30 cellular contexts compared by ENCODE assay signal in the genomic region with DNA sequence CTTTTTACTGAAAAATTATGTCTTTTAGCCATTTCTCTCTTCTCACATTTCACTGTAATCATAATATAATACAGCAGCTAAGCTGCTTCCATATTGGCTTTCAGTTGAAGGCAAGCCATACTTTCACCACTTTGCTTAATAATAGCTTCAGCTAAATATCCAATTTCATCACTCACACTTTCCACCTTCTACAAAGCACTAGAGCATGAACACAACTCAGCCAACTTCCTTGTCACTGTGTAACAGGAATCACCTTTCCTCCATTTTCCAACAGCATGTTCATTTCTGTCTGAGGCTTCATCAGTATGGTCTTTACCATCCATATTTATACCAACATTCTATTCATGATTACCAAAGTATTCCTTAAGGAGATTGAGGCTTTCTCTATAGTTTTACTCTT.
"Had no signal": no experiment of that assay in that cellular context is flagged by ENCODE, and none has a peak within 500 bp of the region (broad histone marks: within the 10 kb centered on the region; RNA-seq: fewer than 3 reads in every experiment).

No MANE protein-coding gene starts in this region.

- H3K4me3 Mint-ChIP-seq: activated CD4-positive, alpha-beta memory T cell treated with anti-CD3 and anti-CD28 coated beads for 36 hours; activated CD4-positive, alpha-beta T cell treated with anti-CD3 and anti-CD28 coated beads for 36 hours; activated CD4-positive, alpha-beta T cell treated with anti-CD3 and anti-CD28 coated beads, Interleukin-2, amount 10 ng/mL, durations not matched to agents 24 days and 14 days; activated CD8-positive, alpha-beta memory T cell treated with anti-CD3 and anti-CD28 coated beads, Interleukin-2, amount 10 ng/mL, durations not matched to agents 7 days and 5 days; activated CD8-positive, alpha-beta T cell treated with anti-CD3 and anti-CD28 coated beads, Interleukin-2, amount 10 ng/mL, durations not matched to agents 7 days and 5 days; activated naive CD4-positive, alpha-beta T cell treated with anti-CD3 and anti-CD28 coated beads for 36 hours; activated naive CD4-positive, alpha-beta T cell treated with anti-CD3 and anti-CD28 coated beads, Interleukin-2, amount 50 U/mL, for 24 hours; activated naive CD8-positive, alpha-beta T cell treated with anti-CD3 and anti-CD28 coated beads for 36 hours; activated naive CD8-positive, alpha-beta T cell treated with anti-CD3 and anti-CD28 coated beads, Interleukin-2, amount 50 U/mL, for 24 hours; activated T-helper 1 cell treated with anti-CD3 and anti-CD28 coated beads, Interleukin-12 subunit alpha, Interleukin-12 subunit beta, Interleukin-2, Interleukin-4 antibody, amounts not matched to agents 30 ng/mL and 10 ng/mL and 1 ng/mL, durations not matched to agents 14 hours and 24 hours and 36 hours; brain; endodermal cell; T-helper 17 cell; T-helper 2 cell treated with Interferon-gamma antibody and Interleukin-4, amounts not matched to agents 5 μg/mL and 100 μg/mL, for 36 hours had no signal

- H3K27me3 Mint-ChIP-seq: activated CD4-positive, alpha-beta memory T cell treated with anti-CD3 and anti-CD28 coated beads for 36 hours; activated CD4-positive, alpha-beta T cell treated with anti-CD3 and anti-CD28 coated beads for 36 hours; activated CD4-positive, alpha-beta T cell treated with anti-CD3 and anti-CD28 coated beads, Interleukin-2, amount 10 ng/mL, durations not matched to agents 24 days and 14 days; activated CD8-positive, alpha-beta memory T cell treated with anti-CD3 and anti-CD28 coated beads, Interleukin-2, amount 10 ng/mL, durations not matched to agents 7 days and 5 days; activated naive CD4-positive, alpha-beta T cell treated with anti-CD3 and anti-CD28 coated beads, Interleukin-2, amount 50 U/mL, for 24 hours; activated naive CD8-positive, alpha-beta T cell treated with anti-CD3 and anti-CD28 coated beads for 36 hours; activated naive CD8-positive, alpha-beta T cell treated with anti-CD3 and anti-CD28 coated beads, Interleukin-2, amount 50 U/mL, for 24 hours; brain; T-helper 17 cell had no signal

- H3K4me1 Mint-ChIP-seq: activated CD4-positive, alpha-beta T cell treated with anti-CD3 and anti-CD28 coated beads for 36 hours; activated CD4-positive, alpha-beta T cell treated with anti-CD3 and anti-CD28 coated beads, Interleukin-2, amount 10 ng/mL, durations not matched to agents 24 days and 14 days; activated CD8-positive, alpha-beta memory T cell treated with anti-CD3 and anti-CD28 coated beads, Interleukin-2, amount 10 ng/mL, durations not matched to agents 7 days and 5 days; activated naive CD4-positive, alpha-beta T cell treated with anti-CD3 and anti-CD28 coated beads, Interleukin-2, amount 50 U/mL, for 24 hours; activated naive CD8-positive, alpha-beta T cell treated with anti-CD3 and anti-CD28 coated beads for 36 hours; activated naive CD8-positive, alpha-beta T cell treated with anti-CD3 and anti-CD28 coated beads, Interleukin-2, amount 50 U/mL, for 24 hours; T-helper 17 cell had no signal

- H3K36me3 Mint-ChIP-seq: activated CD4-positive, alpha-beta memory T cell treated with anti-CD3 and anti-CD28 coated beads for 36 hours; activated CD8-positive, alpha-beta memory T cell treated with anti-CD3 and anti-CD28 coated beads, Interleukin-2, amount 10 ng/mL, durations not matched to agents 7 days and 5 days; activated naive CD4-positive, alpha-beta T cell treated with anti-CD3 and anti-CD28 coated beads, Interleukin-2, amount 50 U/mL, for 24 hours; activated naive CD8-positive, alpha-beta T cell treated with anti-CD3 and anti-CD28 coated beads for 36 hours had no signal

- DNase-seq: activated CD4-positive, alpha-beta memory T cell treated with anti-CD3 and anti-CD28 coated beads for 36 hours; activated CD4-positive, alpha-beta T cell treated with anti-CD3 and anti-CD28 coated beads for 36 hours; activated CD4-positive, alpha-beta T cell treated with anti-CD3 and anti-CD28 coated beads, Interleukin-2, amount 10 ng/mL, durations not matched to agents 24 days and 14 days; activated CD4-positive, CD25-positive, alpha-beta regulatory T cell; activated CD4-positive, CD25-positive, alpha-beta regulatory T cell treated with anti-CD3 and anti-CD28 coated beads, Interleukin-2, amount 50 U/mL, for 72 hours; activated CD8-positive, alpha-beta memory T cell treated with anti-CD3 and anti-CD28 coated beads, Interleukin-2, amount 10 ng/mL, durations not matched to agents 7 days and 5 days; activated CD8-positive, alpha-beta memory T cell treated with anti-CD3 and anti-CD28 coated beads, Interleukin-2, amount 50 U/mL, for 4 hours; activated CD8-positive, alpha-beta T cell treated with anti-CD3 and anti-CD28 coated beads, Interleukin-2, amount 10 ng/mL, durations not matched to agents 7 days and 5 days; activated effector memory CD4-positive, alpha-beta T cell treated with anti-CD3 and anti-CD28 coated beads, Interleukin-2, amount 50 U/mL, for 16 hours; activated naive CD4-positive, alpha-beta T cell treated with anti-CD3 and anti-CD28 coated beads for 36 hours; activated naive CD8-positive, alpha-beta T cell treated with anti-CD3 and anti-CD28 coated beads for 36 hours; activated naive CD8-positive, alpha-beta T cell treated with anti-CD3 and anti-CD28 coated beads, Interleukin-2, amount 50 U/mL, for 24 hours; activated T-cell treated with anti-CD3 and anti-CD28 coated beads, Interleukin-2, amount 50 U/mL, for 1 hour; activated T-cell treated with anti-CD3 and anti-CD28 coated beads, Interleukin-2, amount 50 U/mL, for 48 hours; adrenal gland; amygdala; aorta; central memory CD4-positive, alpha-beta T cell; cerebellar nuclear complex; colonic mucosa; effector memory CD4-positive, alpha-beta T cell; endodermal cell; foreskin fibroblast; head of caudate nucleus; T-helper 17 cell had no signal

- H3K27ac Mint-ChIP-seq: activated CD4-positive, alpha-beta memory T cell treated with anti-CD3 and anti-CD28 coated beads for 36 hours; activated CD4-positive, alpha-beta T cell treated with anti-CD3 and anti-CD28 coated beads for 36 hours; activated CD4-positive, alpha-beta T cell treated with anti-CD3 and anti-CD28 coated beads, Interleukin-2, amount 10 ng/mL, durations not matched to agents 24 days and 14 days; activated CD8-positive, alpha-beta memory T cell treated with anti-CD3 and anti-CD28 coated beads, Interleukin-2, amount 10 ng/mL, durations not matched to agents 7 days and 5 days; activated CD8-positive, alpha-beta T cell treated with anti-CD3 and anti-CD28 coated beads, Interleukin-2, amount 10 ng/mL, durations not matched to agents 7 days and 5 days; activated naive CD4-positive, alpha-beta T cell treated with anti-CD3 and anti-CD28 coated beads for 36 hours; activated naive CD4-positive, alpha-beta T cell treated with anti-CD3 and anti-CD28 coated beads, Interleukin-2, amount 50 U/mL, for 24 hours; activated naive CD8-positive, alpha-beta T cell treated with anti-CD3 and anti-CD28 coated beads for 36 hours; activated naive CD8-positive, alpha-beta T cell treated with anti-CD3 and anti-CD28 coated beads, Interleukin-2, amount 50 U/mL, for 24 hours; activated T-helper 1 cell treated with anti-CD3 and anti-CD28 coated beads, Interleukin-12 subunit alpha, Interleukin-12 subunit beta, Interleukin-2, Interleukin-4 antibody, amounts not matched to agents 30 ng/mL and 10 ng/mL and 1 ng/mL, durations not matched to agents 14 hours and 24 hours and 36 hours; activated T-helper 2 cell treated with anti-CD3 and anti-CD28 coated beads, Interferon-gamma antibody, Interleukin-2, Interleukin-4, amounts not matched to agents 10 μg/mL and 5 μg/mL and 100 μg/mL, durations not matched to agents 14 hours and 24 hours and 36 hours; brain; endodermal cell; T-helper 17 cell; T-helper 2 cell treated with Interferon-gamma antibody and Interleukin-4, amounts not matched to agents 5 μg/mL and 100 μg/mL, for 36 hours had no signal

- H3K9me3 Mint-ChIP-seq: activated CD4-positive, alpha-beta memory T cell treated with anti-CD3 and anti-CD28 coated beads for 36 hours; activated CD4-positive, alpha-beta T cell treated with anti-CD3 and anti-CD28 coated beads, Interleukin-2, amount 10 ng/mL, durations not matched to agents 24 days and 14 days; activated naive CD4-positive, alpha-beta T cell treated with anti-CD3 and anti-CD28 coated beads for 36 hours; activated naive CD4-positive, alpha-beta T cell treated with anti-CD3 and anti-CD28 coated beads, Interleukin-2, amount 50 U/mL, for 24 hours; activated naive CD8-positive, alpha-beta T cell treated with anti-CD3 and anti-CD28 coated beads, Interleukin-2, amount 50 U/mL, for 24 hours; activated T-helper 1 cell treated with anti-CD3 and anti-CD28 coated beads, Interleukin-12 subunit alpha, Interleukin-12 subunit beta, Interleukin-2, Interleukin-4 antibody, amounts not matched to agents 30 ng/mL and 10 ng/mL and 1 ng/mL, durations not matched to agents 14 hours and 24 hours and 36 hours; activated T-helper 2 cell treated with anti-CD3 and anti-CD28 coated beads, Interferon-gamma antibody, Interleukin-2, Interleukin-4, amounts not matched to agents 10 μg/mL and 5 μg/mL and 100 μg/mL, durations not matched to agents 14 hours and 24 hours and 36 hours; endodermal cell; T-helper 2 cell treated with Interferon-gamma antibody and Interleukin-4, amounts not matched to agents 5 μg/mL and 100 μg/mL, for 36 hours had no signal
